16 cellular contexts compared by ENCODE assay signal in the genomic region with DNA sequence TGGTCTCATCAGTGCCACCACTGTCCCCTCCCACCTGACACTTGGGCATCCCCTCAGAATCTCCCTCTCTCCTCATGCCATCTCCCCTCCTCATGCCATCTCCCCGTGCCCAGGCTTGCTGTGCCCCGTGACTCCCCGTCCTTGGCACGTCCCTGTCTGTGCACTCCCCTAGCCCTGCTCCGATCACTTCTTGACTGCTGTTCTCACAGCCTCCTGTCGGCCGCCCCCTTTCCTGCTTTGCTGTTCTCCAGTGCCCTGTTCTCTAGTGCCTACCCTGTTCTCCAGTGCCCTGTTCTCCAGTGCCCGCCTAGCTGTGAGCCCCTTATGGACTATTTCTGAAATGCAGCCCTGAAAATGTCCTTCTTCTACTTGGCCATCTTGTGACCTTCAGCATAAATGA.
DNase-seq lines count a peak whose midpoint lies in the region; ATAC-seq, FAIRE-seq and TF ChIP-seq lines count a peak whose summit lies in the region.
"Had no signal": no experiment of that assay in that cellular context is flagged by ENCODE, and none has a peak within 500 bp of the region (broad histone marks: within the 10 kb centered on the region; RNA-seq: fewer than 3 reads in every experiment).

No MANE protein-coding gene starts in this region.

- TF ChIP-seq CTCF in natural killer cell (IDR thresholded peaks at IDR 0.05): no peak
- no peak for TF ChIP-seq CTCF in neural crest cell (conservative IDR thresholded peaks at IDR 0.05)
- TF ChIP-seq CTCF in testis (IDR thresholded peaks at IDR 0.05): no peak
- no peak for TF ChIP-seq CTCF in kidney (IDR thresholded peaks at IDR 0.05; ENCODE audit: borderline replicate concordance, extremely low read depth, insufficient read depth)

- no peaks in the 10 kb centered on the region for H3K9me3 Mint-ChIP-seq in natural killer cell treated with Interleukin-12 subunit alpha and Interleukin-12 subunit beta and Interleukin-15 and Interleukin-18, amount 100 ng/mL, for 72 hours
- no peaks in the 10 kb centered on the region for H3K9me3 Mint-ChIP-seq in natural killer cell
- H3K9me3 Mint-ChIP-seq in neural crest cell: no peaks in the 10 kb centered on the region
- H3K9me3 Mint-ChIP-seq: CD14-positive monocyte; CD8-positive, alpha-beta T cell had no signal

- peaks cover 0 to 5% of the 10 kb centered on the region in 2 donors for H3K27me3 Mint-ChIP-seq in natural killer cell treated with Interleukin-12 subunit alpha and Interleukin-12 subunit beta and Interleukin-15 and Interleukin-18, amount 100 ng/mL, for 72 hours
- H3K27me3 Mint-ChIP-seq in natural killer cell (ENCODE audit: low read depth in 2 of 2) (no peaks in the 10 kb centered on the region), neural crest cell (ENCODE audit: low read depth) (no peaks in the 10 kb centered on the region)

- H3K4me3 Mint-ChIP-seq in natural killer cell treated with Interleukin-12 subunit alpha and Interleukin-12 subunit beta and Interleukin-15 and Interleukin-18, amount 100 ng/mL, for 72 hours: no peak overlapping the region
- H3K4me3 Mint-ChIP-seq in natural killer cell (no peak overlapping the region), neural crest cell (no peak overlapping the region)
- H3K4me3 Mint-ChIP-seq: CD14-positive monocyte; CD8-positive, alpha-beta T cell had no signal

- DNase-seq in natural killer cell treated with Interleukin-12 subunit alpha and Interleukin-12 subunit beta and Interleukin-15 and Interleukin-18, amount 100 ng/mL, for 72 hours (ENCODE audit: low spot score): no peak
- DNase-seq in natural killer cell: no peak
- no peak for DNase-seq in neural crest cell (ENCODE audit: low read depth, low spot score)
- DNase-seq in sciatic nerve (ENCODE audit: low spot score): no peak
- DNase-seq in testis: no peak
- no peak for DNase-seq in kidney
- DNase-seq: CD8-positive, alpha-beta T cell; COR-L47; DMS53; GF-D8; GM23248 had no signal

- H3K36me3 ChIP-seq in testis (ENCODE audit: low read depth, missing control alignments): no peaks in the 10 kb centered on the region
- peaks cover 34 to 70% of the 10 kb centered on the region in 2 donors for H3K36me3 ChIP-seq in kidney (ENCODE audit: control insufficient read depth in 1 of 2, insufficient read depth in 2 of 2, low read length in 2 of 2)

- WGBS in testis, 2 donors: 96 to 97% methylated on average over 8 of the region's 8 CpGs

- H3K4me1 Mint-ChIP-seq in natural killer cell treated with Interleukin-12 subunit alpha and Interleukin-12 subunit beta and Interleukin-15 and Interleukin-18, amount 100 ng/mL, for 72 hours (ENCODE audit: low read depth in 2 of 2): peaks cover 0 to 1% of the 10 kb centered on the region in 2 donors
- no peaks in the 10 kb centered on the region for H3K4me1 Mint-ChIP-seq in natural killer cell
- peaks cover 22% of the 10 kb centered on the region for H3K4me1 Mint-ChIP-seq in neural crest cell
- H3K4me1 Mint-ChIP-seq: CD14-positive monocyte had no signal

- TF ChIP-seq POLR2A in testis (IDR thresholded peaks at IDR 0.05): no peak

- H3K27ac Mint-ChIP-seq in natural killer cell treated with Interleukin-12 subunit alpha and Interleukin-12 subunit beta and Interleukin-15 and Interleukin-18, amount 100 ng/mL, for 72 hours: no peak overlapping the region
- H3K27ac Mint-ChIP-seq in natural killer cell: no peak overlapping the region
- peak overlapping the region; percentile 70 for H3K27ac Mint-ChIP-seq in neural crest cell (ENCODE audit: unreplicated experiment)
- H3K27ac Mint-ChIP-seq: CD8-positive, alpha-beta T cell had no signal

- H3K9me3 ChIP-seq in testis (no peaks in the 10 kb centered on the region), kidney (ENCODE audit: control insufficient read depth in 1 of 2, low read length in 2 of 2) (no peaks in the 10 kb centered on the region)

- peak; percentile 4 to 30 for ATAC-seq in natural killer cell treated with Interleukin-12 subunit alpha and Interleukin-12 subunit beta and Interleukin-15 and Interleukin-18, amount 100 ng/mL, for 72 hours
- ATAC-seq in natural killer cell (no peak), sciatic nerve (peak; percentile 23), HG03432 (IDR thresholded peaks at IDR 0.05; ENCODE audit: unreplicated experiment) (no peak), GM19035 (IDR thresholded peaks at IDR 0.05; ENCODE audit: unreplicated experiment) (no peak)
- ATAC-seq: CD8-positive, alpha-beta T cell had no signal

- no peak for FAIRE-seq in kidney (lab: Jason Lieb, UNC)
- FAIRE-seq: H54 had no signal

- intact Hi-C loops in natural killer cell (cut with micrococcal nuclease): no loop called here
- intact Hi-C loops in sciatic nerve (cut with DNase I): loop anchor here (10.0 kb wide), 1 partner anchor 60 kb away; no protein-coding TSS in a partner anchor
- intact Hi-C loops in testis (cut with DNase I; ENCODE audit: low total_unique reads): no loop called here
- intact Hi-C loops in kidney (cut with DNase I): no loop called here

- H3K4me1 ChIP-seq in testis (no peaks in the 10 kb centered on the region), kidney (ENCODE audit: control insufficient read depth in 1 of 2, insufficient read depth in 1 of 2, low read depth in 1 of 2, low read length in 2 of 2) (no peaks in the 10 kb centered on the region)

- H3K27me3 ChIP-seq in testis: no peaks in the 10 kb centered on the region

- no peak overlapping the region for H3K27ac ChIP-seq in testis
- no peak overlapping the region for H3K27ac ChIP-seq in kidney (ENCODE audit: low read depth in 2 of 2, low read length in 2 of 2)
- H3K27ac ChIP-seq: 22Rv1, GM23248 had no signal

- H3K36me3 Mint-ChIP-seq in natural killer cell treated with Interleukin-12 subunit alpha and Interleukin-12 subunit beta and Interleukin-15 and Interleukin-18, amount 100 ng/mL, for 72 hours: no peaks in the 10 kb centered on the region
- no peaks in the 10 kb centered on the region for H3K36me3 Mint-ChIP-seq in natural killer cell
- peaks cover 26% of the 10 kb centered on the region for H3K36me3 Mint-ChIP-seq in neural crest cell (ENCODE audit: low read depth)
- H3K36me3 Mint-ChIP-seq: CD8-positive, alpha-beta T cell had no signal

- no peak overlapping the region for H3K9ac ChIP-seq in kidney (ENCODE audit: low read length in 2 of 2)
- H3K9ac ChIP-seq: GM23248 had no signal

- H3K4me3 ChIP-seq in testis (no peak overlapping the region), kidney (ENCODE audit: low read length in 2 of 2) (no peak overlapping the region)
- H3K4me3 ChIP-seq: GM23248 had no signal

Comparison
In these comparisons a context has a peak if more than half of its experiments do, and no peak if none do; other contexts are left out.
1. ATAC-seq: peak in natural killer cell treated with Interleukin-12 subunit alpha and Interleukin-12 subunit beta and Interleukin-15 and Interleukin-18, amount 100 ng/mL, for 72 hours (2 of 2) and sciatic nerve (single experiment); none in natural killer cell (0 of 3), HG03432 (single experiment) and GM19035 (single experiment).